ENCODE assay signal across 9 cellular contexts in genomic region chr3:119810018-119810435, GRCh38. TPM values are rescaled to one million over a fixed set of nuclear protein-coding genes. Genes with fewer than 3 reads are reported as not detected.
DNase-seq lines count a peak whose midpoint lies in the region; ATAC-seq and TF ChIP-seq lines count a peak whose summit lies in the region.
"Had no signal": no experiment of that assay in that cellular context is flagged by ENCODE, and none has a peak within 500 bp of the region (broad histone marks: within the 10 kb centered on the region; RNA-seq: fewer than 3 reads in every experiment).

No MANE protein-coding gene starts in this region.

- peak overlapping the region; percentile 86 for H3K4me3 Mint-ChIP-seq in activated T-helper 17 cell treated with anti-CD3 and anti-CD28 coated beads, Interleukin-2, amount 50 U/mL, for 72 hours

- TF ChIP-seq CTCF in cardiac muscle cell (IDR thresholded peaks at IDR 0.05; ENCODE audit: low read depth, low read length) = peak; percentile 34

- H3K9me3 ChIP-seq in cardiac muscle cell (ENCODE audit: low read depth) = no peaks in the 10 kb centered on the region

- H3K4me3 ChIP-seq in cardiac muscle cell = peak overlapping the region; percentile 3

- no peaks in the 10 kb centered on the region for H3K9me3 Mint-ChIP-seq in activated T-helper 17 cell treated with anti-CD3 and anti-CD28 coated beads, Interleukin-2, amount 50 U/mL, for 72 hours

- H3K27me3 Mint-ChIP-seq in activated T-helper 17 cell treated with anti-CD3 and anti-CD28 coated beads, Interleukin-2, amount 50 U/mL, for 72 hours = peaks cover 4% of the 10 kb centered on the region

- no peaks in the 10 kb centered on the region for H3K36me3 ChIP-seq in cardiac muscle cell

- peak; percentile 67 for DNase-seq in GM03348 (ENCODE audit: low spot score)
- peak; percentile 56 for DNase-seq in MV-4-11 (lab: John Stamatoyannopoulos, UW)
- DNase-seq in cardiac muscle cell (ENCODE audit: low read depth in 1 of 2, low spot score in 1 of 2) = peak; percentile 22 to 46
- peak; percentile 25 to 43 for DNase-seq in stimulated activated CD4-positive, alpha-beta T cell treated with anti-CD3 and anti-CD28 coated beads, Interleukin-12 subunit alpha, Interleukin-12 subunit beta, amount 100 ng/mL, for 24 hours (ENCODE audit: low read depth in 2 of 2)
- no peak for DNase-seq in DMS79 (lab: John Stamatoyannopoulos, UW)
- no peak for DNase-seq in NCI-H1048 (lab: John Stamatoyannopoulos, UW)

- peaks cover 15% of the 10 kb centered on the region for H3K27me3 ChIP-seq in cardiac muscle cell

- H3K4me1 Mint-ChIP-seq in activated T-helper 17 cell treated with anti-CD3 and anti-CD28 coated beads, Interleukin-2, amount 50 U/mL, for 72 hours = peaks cover 11% of the 10 kb centered on the region

- no peak overlapping the region for H3K27ac ChIP-seq in cardiac muscle cell

- peak; percentile 75 for ATAC-seq in GM21576 (IDR thresholded peaks at IDR 0.05; ENCODE audit: unreplicated experiment)
- peak; percentile 90 for ATAC-seq in activated T-helper 17 cell treated with anti-CD3 and anti-CD28 coated beads, Interleukin-2, amount 50 U/mL, for 72 hours (replicated peaks)

- no peaks in the 10 kb centered on the region for H3K36me3 Mint-ChIP-seq in activated T-helper 17 cell treated with anti-CD3 and anti-CD28 coated beads, Interleukin-2, amount 50 U/mL, for 72 hours (ENCODE audit: low read depth)

- peak overlapping the region; percentile 68 for H3K27ac Mint-ChIP-seq in activated T-helper 17 cell treated with anti-CD3 and anti-CD28 coated beads, Interleukin-2, amount 50 U/mL, for 72 hours

- no peaks in the 10 kb centered on the region for H3K4me1 ChIP-seq in cardiac muscle cell (ENCODE audit: low read depth)

RNA-seq across cellular contexts. Expression of gene NR1I2, which starts 28.1 kb away (rescaled TPM):
- under 1 TPM; 0.43 to 0.82 TPM for total RNA-seq in activated T-helper 17 cell treated with anti-CD3 and anti-CD28 coated beads, Interleukin-2, amount 50 U/mL, for 72 hours
- total RNA-seq in cardiac muscle cell = 0.06 TPM in 1 of 2 replicates, not detected in the other
- not detected in 2 replicates for polyA plus RNA-seq in cardiac muscle cell
- total RNA-seq: T-helper 1 cell treated with Interleukin-12 subunit alpha and Interleukin-12 subunit beta and Interleukin-4 antibody, amounts not matched to agents 30 ng/mL and 1 ng/mL, for 36 hours had no signal

Comparison
In these comparisons a context has a peak if more than half of its experiments do, and no peak if none do; other contexts are left out.
1. DNase-seq: peak in GM03348 (single experiment), MV-4-11 (single experiment), cardiac muscle cell (2 of 2) and stimulated activated CD4-positive, alpha-beta T cell treated with anti-CD3 and anti-CD28 coated beads, Interleukin-12 subunit alpha, Interleukin-12 subunit beta, amount 100 ng/mL, for 24 hours (2 of 2); none in DMS79 (single experiment) and NCI-H1048 (single experiment).